In the genomic region with DNA sequence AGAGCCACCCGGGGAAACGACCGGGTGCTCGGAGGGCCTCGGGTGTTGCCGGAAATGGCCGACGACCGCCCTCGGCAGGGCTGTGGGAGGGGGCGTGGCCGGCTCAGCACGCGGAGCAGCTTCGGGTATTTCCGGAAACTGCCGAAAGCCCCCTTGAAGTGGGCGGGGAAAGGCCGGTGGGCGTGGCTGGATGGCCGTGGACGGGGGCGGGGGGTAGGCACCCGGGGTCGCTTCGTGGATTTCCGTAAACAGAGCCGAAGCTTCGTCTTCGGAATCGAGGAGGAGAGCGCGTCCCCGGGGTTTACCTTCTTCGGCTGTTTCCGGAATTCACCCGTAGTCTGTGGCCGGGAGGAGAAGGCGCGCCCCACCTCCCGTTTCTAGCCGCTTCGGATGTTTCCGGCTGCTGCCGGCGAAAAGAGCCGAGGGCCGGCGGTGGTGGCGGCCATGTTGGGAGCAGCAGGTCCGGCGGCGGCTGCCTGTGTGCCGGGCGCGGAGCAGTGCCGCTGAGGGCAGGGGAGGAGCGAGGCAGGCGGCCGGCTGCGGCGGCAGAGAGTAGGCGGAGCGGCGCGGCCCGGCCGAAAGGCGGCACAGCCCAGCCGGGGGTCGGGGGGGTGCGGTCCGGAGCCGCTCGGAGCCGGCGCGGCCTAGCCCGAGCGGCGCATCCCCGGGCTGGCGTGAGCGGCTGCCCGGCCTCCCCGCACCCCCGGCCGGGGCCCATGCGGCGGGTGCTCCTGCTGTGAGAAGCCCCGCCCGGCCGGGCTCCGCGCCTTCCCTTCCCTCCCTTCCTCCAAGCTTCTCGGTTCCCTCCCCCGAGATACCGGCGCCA, we compare ENCODE assay signal across 1 cellular context.
TF ChIP-seq lines count a peak whose summit lies in the region.

A gene (plus strand): TSS at position 429 of the 826 bp plus-strand sequence. CDS start 397 bp downstream, at position 826.

TF ChIP-seq in K562, 482 proteins besides CTCF, POLR2A, EP300 and RAD21 (continued from another document):
- TF ChIP-seq, protein P1, sequence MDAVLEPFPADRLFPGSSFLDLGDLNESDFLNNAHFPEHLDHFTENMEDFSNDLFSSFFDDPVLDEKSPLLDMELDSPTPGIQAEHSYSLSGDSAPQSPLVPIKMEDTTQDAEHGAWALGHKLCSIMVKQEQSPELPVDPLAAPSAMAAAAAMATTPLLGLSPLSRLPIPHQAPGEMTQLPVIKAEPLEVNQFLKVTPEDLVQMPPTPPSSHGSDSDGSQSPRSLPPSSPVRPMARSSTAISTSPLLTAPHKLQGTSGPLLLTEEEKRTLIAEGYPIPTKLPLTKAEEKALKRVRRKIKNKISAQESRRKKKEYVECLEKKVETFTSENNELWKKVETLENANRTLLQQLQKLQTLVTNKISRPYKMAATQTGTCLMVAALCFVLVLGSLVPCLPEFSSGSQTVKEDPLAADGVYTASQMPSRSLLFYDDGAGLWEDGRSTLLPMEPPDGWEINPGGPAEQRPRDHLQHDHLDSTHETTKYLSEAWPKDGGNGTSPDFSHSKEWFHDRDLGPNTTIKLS (IDR thresholded peaks at IDR 0.05; ENCODE audit: borderline replicate concordance, low read depth): peak; percentile 23; the same call in 1 of the 2 replicates
- TF ChIP-seq MBD2 (IDR thresholded peaks at IDR 0.05; ENCODE audit: borderline replicate concordance, low read depth): peak; percentile 25; the same call in 1 of the 2 replicates
- TF ChIP-seq, protein P2, sequence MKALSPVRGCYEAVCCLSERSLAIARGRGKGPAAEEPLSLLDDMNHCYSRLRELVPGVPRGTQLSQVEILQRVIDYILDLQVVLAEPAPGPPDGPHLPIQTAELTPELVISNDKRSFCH (CRISPR knock-in tag; IDR thresholded peaks at IDR 0.05): no peak
- TF ChIP-seq, protein P2 (tag; IDR thresholded peaks at IDR 0.05): peak; percentile 46; the same call in 1 of the 2 replicates
- peak; percentile 70; the same call in 1 of the 2 replicates for TF ChIP-seq GATAD2A (IDR thresholded peaks at IDR 0.05)
- TF ChIP-seq, protein P3, sequence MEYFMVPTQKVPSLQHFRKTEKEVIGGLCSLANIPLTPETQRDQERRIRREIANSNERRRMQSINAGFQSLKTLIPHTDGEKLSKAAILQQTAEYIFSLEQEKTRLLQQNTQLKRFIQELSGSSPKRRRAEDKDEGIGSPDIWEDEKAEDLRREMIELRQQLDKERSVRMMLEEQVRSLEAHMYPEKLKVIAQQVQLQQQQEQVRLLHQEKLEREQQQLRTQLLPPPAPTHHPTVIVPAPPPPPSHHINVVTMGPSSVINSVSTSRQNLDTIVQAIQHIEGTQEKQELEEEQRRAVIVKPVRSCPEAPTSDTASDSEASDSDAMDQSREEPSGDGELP (CRISPR knock-in tag; IDR thresholded peaks at IDR 0.05; ENCODE audit: borderline replicate concordance): peak; percentile 54; the same call in 1 of the 2 replicates
- TF ChIP-seq POLR2AphosphoS5 (IDR thresholded peaks at IDR 0.05; ENCODE audit: control insufficient read depth, insufficient read depth, low read depth, low read length): peak; percentile 55; the same call in 1 of the 2 replicates
- TF ChIP-seq, protein P4, sequence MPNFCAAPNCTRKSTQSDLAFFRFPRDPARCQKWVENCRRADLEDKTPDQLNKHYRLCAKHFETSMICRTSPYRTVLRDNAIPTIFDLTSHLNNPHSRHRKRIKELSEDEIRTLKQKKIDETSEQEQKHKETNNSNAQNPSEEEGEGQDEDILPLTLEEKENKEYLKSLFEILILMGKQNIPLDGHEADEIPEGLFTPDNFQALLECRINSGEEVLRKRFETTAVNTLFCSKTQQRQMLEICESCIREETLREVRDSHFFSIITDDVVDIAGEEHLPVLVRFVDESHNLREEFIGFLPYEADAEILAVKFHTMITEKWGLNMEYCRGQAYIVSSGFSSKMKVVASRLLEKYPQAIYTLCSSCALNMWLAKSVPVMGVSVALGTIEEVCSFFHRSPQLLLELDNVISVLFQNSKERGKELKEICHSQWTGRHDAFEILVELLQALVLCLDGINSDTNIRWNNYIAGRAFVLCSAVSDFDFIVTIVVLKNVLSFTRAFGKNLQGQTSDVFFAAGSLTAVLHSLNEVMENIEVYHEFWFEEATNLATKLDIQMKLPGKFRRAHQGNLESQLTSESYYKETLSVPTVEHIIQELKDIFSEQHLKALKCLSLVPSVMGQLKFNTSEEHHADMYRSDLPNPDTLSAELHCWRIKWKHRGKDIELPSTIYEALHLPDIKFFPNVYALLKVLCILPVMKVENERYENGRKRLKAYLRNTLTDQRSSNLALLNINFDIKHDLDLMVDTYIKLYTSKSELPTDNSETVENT (CRISPR knock-in tag; IDR thresholded peaks at IDR 0.05): 0 out of 2 replicates have a peak, but pooled peaks have one; percentile 26
- peak; percentile 79; the same call in 1 of the 2 replicates for TF ChIP-seq PHF8 (IDR thresholded peaks at IDR 0.05; ENCODE audit: borderline replicate concordance, low read length)
- TF ChIP-seq, protein P5, sequence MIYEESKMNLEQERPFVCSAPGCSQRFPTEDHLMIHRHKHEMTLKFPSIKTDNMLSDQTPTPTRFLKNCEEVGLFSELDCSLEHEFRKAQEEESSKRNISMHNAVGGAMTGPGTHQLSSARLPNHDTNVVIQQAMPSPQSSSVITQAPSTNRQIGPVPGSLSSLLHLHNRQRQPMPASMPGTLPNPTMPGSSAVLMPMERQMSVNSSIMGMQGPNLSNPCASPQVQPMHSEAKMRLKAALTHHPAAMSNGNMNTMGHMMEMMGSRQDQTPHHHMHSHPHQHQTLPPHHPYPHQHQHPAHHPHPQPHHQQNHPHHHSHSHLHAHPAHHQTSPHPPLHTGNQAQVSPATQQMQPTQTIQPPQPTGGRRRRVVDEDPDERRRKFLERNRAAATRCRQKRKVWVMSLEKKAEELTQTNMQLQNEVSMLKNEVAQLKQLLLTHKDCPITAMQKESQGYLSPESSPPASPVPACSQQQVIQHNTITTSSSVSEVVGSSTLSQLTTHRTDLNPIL (CRISPR knock-in tag; IDR thresholded peaks at IDR 0.05): no peak
- TF ChIP-seq, protein P6, sequence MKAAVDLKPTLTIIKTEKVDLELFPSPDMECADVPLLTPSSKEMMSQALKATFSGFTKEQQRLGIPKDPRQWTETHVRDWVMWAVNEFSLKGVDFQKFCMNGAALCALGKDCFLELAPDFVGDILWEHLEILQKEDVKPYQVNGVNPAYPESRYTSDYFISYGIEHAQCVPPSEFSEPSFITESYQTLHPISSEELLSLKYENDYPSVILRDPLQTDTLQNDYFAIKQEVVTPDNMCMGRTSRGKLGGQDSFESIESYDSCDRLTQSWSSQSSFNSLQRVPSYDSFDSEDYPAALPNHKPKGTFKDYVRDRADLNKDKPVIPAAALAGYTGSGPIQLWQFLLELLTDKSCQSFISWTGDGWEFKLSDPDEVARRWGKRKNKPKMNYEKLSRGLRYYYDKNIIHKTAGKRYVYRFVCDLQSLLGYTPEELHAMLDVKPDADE (conservative IDR thresholded peaks at IDR 0.05; ENCODE audit: control insufficient read depth, low read depth, low read length): peak; percentile 77
- TF ChIP-seq FIP1L1 (IDR thresholded peaks at IDR 0.05; ENCODE audit: low read depth, low read length, poor library complexity, severe bottlenecking): peak; percentile 26
- TF ChIP-seq SIN3B (IDR thresholded peaks at IDR 0.05; ENCODE audit: low read depth): peak; percentile 73; the same call in 1 of the 2 replicates
- TF ChIP-seq FOXK2 (conservative IDR thresholded peaks at IDR 0.05 in 1 of 2, IDR thresholded peaks at IDR 0.05 in 1 of 2; ENCODE audit: low read depth in 2 of 2): peak; percentile 97 to 99
- TF ChIP-seq BRD4 (IDR thresholded peaks at IDR 0.05): no peak; the same call in 1 of the 2 replicates
- TF ChIP-seq CBFB (CRISPR knock-in tag; IDR thresholded peaks at IDR 0.05): no peak
- TF ChIP-seq ZFPM2 (CRISPR knock-in tag; IDR thresholded peaks at IDR 0.05): no peak
- TF ChIP-seq ATF7 (IDR thresholded peaks at IDR 0.05): peak; percentile 40; the same call in 1 of the 2 replicates
- TF ChIP-seq TGIF2 (CRISPR knock-in tag; IDR thresholded peaks at IDR 0.05): peak; percentile 68; the same call in 1 of the 2 replicates
- TF ChIP-seq SAP30 (IDR thresholded peaks at IDR 0.05; ENCODE audit: borderline replicate concordance, insufficient read depth, low read depth, low read length, poor library complexity, severe bottlenecking): peak; percentile 66
- peak in 1 of 2 experiments; percentile 66; a peak in 3 of 4 replicates for TF ChIP-seq MAZ (CRISPR knock-in tag; conservative IDR thresholded peaks at IDR 0.05 in 1 of 2, IDR thresholded peaks at IDR 0.05 in 1 of 2)
- TF ChIP-seq, protein P7, sequence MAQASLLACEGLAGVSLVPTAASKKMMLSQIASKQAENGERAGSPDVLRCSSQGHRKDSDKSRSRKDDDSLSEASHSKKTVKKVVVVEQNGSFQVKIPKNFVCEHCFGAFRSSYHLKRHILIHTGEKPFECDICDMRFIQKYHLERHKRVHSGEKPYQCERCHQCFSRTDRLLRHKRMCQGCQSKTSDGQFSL (CRISPR knock-in tag; IDR thresholded peaks at IDR 0.05): peak; percentile 65; the same call in 1 of the 2 replicates
- TF ChIP-seq, protein P7 (tag; IDR thresholded peaks at IDR 0.05): peak in 1 of 2 experiments; percentile 52; a peak in 1 of 4 replicates
- TF ChIP-seq, protein P8, sequence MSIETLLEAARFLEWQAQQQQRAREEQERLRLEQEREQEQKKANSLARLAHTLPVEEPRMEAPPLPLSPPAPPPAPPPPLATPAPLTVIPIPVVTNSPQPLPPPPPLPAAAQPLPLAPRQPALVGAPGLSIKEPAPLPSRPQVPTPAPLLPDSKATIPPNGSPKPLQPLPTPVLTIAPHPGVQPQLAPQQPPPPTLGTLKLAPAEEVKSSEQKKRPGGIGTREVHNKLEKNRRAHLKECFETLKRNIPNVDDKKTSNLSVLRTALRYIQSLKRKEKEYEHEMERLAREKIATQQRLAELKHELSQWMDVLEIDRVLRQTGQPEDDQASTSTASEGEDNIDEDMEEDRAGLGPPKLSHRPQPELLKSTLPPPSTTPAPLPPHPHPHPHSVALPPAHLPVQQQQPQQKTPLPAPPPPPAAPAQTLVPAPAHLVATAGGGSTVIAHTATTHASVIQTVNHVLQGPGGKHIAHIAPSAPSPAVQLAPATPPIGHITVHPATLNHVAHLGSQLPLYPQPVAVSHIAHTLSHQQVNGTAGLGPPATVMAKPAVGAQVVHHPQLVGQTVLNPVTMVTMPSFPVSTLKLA (conservative IDR thresholded peaks at IDR 0.05): peak; percentile 86 to 89
- TF ChIP-seq TBP (optimal IDR thresholded peaks at IDR 0.05; ENCODE audit: low read depth, low read length): peak; percentile 7
- TF ChIP-seq ELF1 (tag; IDR thresholded peaks at IDR 0.05): peak; percentile 91
- TF ChIP-seq TAF1 (IDR thresholded peaks at IDR 0.05; ENCODE audit: control insufficient read depth, extremely low read depth, insufficient read depth, low read length, severe bottlenecking): peak; percentile 68
- peak; percentile 80 to 96 (median 94) for TF ChIP-seq YY1 (IDR thresholded peaks at IDR 0.05; ENCODE audit: borderline replicate concordance in 1 of 3, control insufficient read depth in 1 of 3, extremely low read depth in 1 of 3, insufficient read depth in 3 of 3, insufficient read length in 1 of 3, insufficient replicate concordance in 2 of 3, low read depth in 1 of 3, low read length in 2 of 3)
- TF ChIP-seq HMGN3 (IDR thresholded peaks at IDR 0.05; ENCODE audit: borderline replicate concordance, extremely low read depth, insufficient read length, low read depth, low read length): peak; percentile 23
- peak; percentile 14; the same call in 1 of the 2 replicates for TF ChIP-seq CREB1 (IDR thresholded peaks at IDR 0.05)
- TF ChIP-seq CREB1 (CRISPR knock-in tag; IDR thresholded peaks at IDR 0.05): no peak
- TF ChIP-seq EZH2 (IDR thresholded peaks at IDR 0.05; ENCODE audit: borderline replicate concordance, low read depth, low read length): no peak
